Comparison of ENCODE assay signal across 11 cellular contexts in genomic region chr3:42503251-42503924, GRCh38. TPM values are rescaled to one million over a fixed set of nuclear protein-coding genes. Genes with fewer than 3 reads are reported as not detected.
A peak's percentile ranks its signal among the peaks of the same experiment; 100 is the strongest.
DNase-seq lines count a peak whose midpoint lies in the region; ATAC-seq and TF ChIP-seq lines count a peak whose summit lies in the region.
"Had no signal": no experiment of that assay in that cellular context is flagged by ENCODE, and none has a peak within 500 bp of the region (broad histone marks: within the 10 kb centered on the region; RNA-seq: fewer than 3 reads in every experiment).

No MANE protein-coding gene starts in this region.

- peak overlapping the region; percentile 62 to 95 (median 85) for H3K27ac Mint-ChIP-seq in naive thymus-derived CD4-positive, alpha-beta T cell

- no peak overlapping the region for H3K27ac ChIP-seq in heart right ventricle
- peak overlapping the region; percentile 93 for H3K27ac ChIP-seq in colonic mucosa
- H3K27ac ChIP-seq in naive thymus-derived CD4-positive, alpha-beta T cell (ENCODE audit: low read depth, low read length) = peak overlapping the region; percentile 79
- H3K27ac ChIP-seq in vagina = peak overlapping the region; percentile 31
- H3K27ac ChIP-seq: thoracic aorta had no signal

- CTCF ChIA-PET in naive thymus-derived CD4-positive, alpha-beta T cell (lab: Charles Lee) = interaction anchor here (1.0 to 3.4 kb wide), 8 partner anchors 16 to 115 kb away, joined by 3 to 108 read pairs (median 6); no protein-coding TSS in a partner anchor

- H3K9me3 Mint-ChIP-seq in naive thymus-derived CD4-positive, alpha-beta T cell = no peaks in the 10 kb centered on the region

- H3K4me3 Mint-ChIP-seq in naive thymus-derived CD4-positive, alpha-beta T cell = peak overlapping the region; percentile 81 to 98 (median 94)

- TF ChIP-seq CTCF in heart right ventricle (IDR thresholded peaks at IDR 0.05) (no peak), colonic mucosa (IDR thresholded peaks at IDR 0.05) (no peak), vagina (IDR thresholded peaks at IDR 0.05) (no peak)

- H3K27me3 Mint-ChIP-seq in naive thymus-derived CD4-positive, alpha-beta T cell = peaks cover 12 to 43% (median 16%) of the 10 kb centered on the region in 5 donors

- H3K4me1 ChIP-seq in heart right ventricle = peaks cover 8 to 30% (median 20%) of the 10 kb centered on the region in 9 donors
- peaks cover 9% of the 10 kb centered on the region for H3K4me1 ChIP-seq in colonic mucosa
- H3K4me1 ChIP-seq in naive thymus-derived CD4-positive, alpha-beta T cell (ENCODE audit: control insufficient read depth in 2 of 2, insufficient read depth in 2 of 2, low read length in 2 of 2) = peaks cover 0 to 46% of the 10 kb centered on the region in 2 donors
- H3K4me1 ChIP-seq in vagina = peaks cover 21% of the 10 kb centered on the region

- H3K4me1 Mint-ChIP-seq in naive thymus-derived CD4-positive, alpha-beta T cell = peaks cover 36 to 70% (median 52%) of the 10 kb centered on the region in 7 donors

- POLR2A ChIA-PET in naive thymus-derived CD4-positive, alpha-beta T cell (lab: Charles Lee) = interaction anchor here (1.6 to 5.1 kb wide), 5 partner anchors 9 to 53 kb away, joined by 4 to 82 read pairs (median 26); no protein-coding TSS in a partner anchor

- 71 to 74% methylated on average over 4 of the region's 4 CpGs for WGBS in heart right ventricle, 2 donors

- intact Hi-C loops in heart right ventricle (cut with DNase I) = loop anchor here in 7 of 10 donors (5.0 kb wide), 2 partner anchors 34 to 44 kb away; no protein-coding TSS in a partner anchor
- intact Hi-C loops in left ventricle myocardium superior (cut with micrococcal nuclease) = no loop called here
- intact Hi-C loops in colonic mucosa (cut with DNase I) = no loop called here
- intact Hi-C loops in naive thymus-derived CD4-positive, alpha-beta T cell (cut with micrococcal nuclease) = loop anchor here (2.0 to 10.0 kb wide), 7 partner anchors 15 to 489 kb away; partner anchors contain the start of gene ZBTB47 (in 1 of the 2)
- intact Hi-C loops in vagina (cut with DNase I) = no loop called here

- H3K27me3 ChIP-seq in heart right ventricle (peaks cover 0 to 48% (median 38%) of the 10 kb centered on the region in 7 donors), colonic mucosa (peaks cover 26% of the 10 kb centered on the region), vagina (no peaks in the 10 kb centered on the region)
- peaks cover 0 to 5% of the 10 kb centered on the region in 2 donors for H3K27me3 ChIP-seq in naive thymus-derived CD4-positive, alpha-beta T cell (ENCODE audit: control insufficient read depth in 2 of 2, insufficient read depth in 2 of 2, low read length in 2 of 2)

- H3K4me3 ChIP-seq in heart right ventricle = peak overlapping the region in 8 of 10 donors; percentile 35 to 62 (median 53)
- H3K4me3 ChIP-seq in colonic mucosa = peak overlapping the region; percentile 54
- peak overlapping the region; percentile 70 for H3K4me3 ChIP-seq in naive thymus-derived CD4-positive, alpha-beta T cell (ENCODE audit: low read length)
- peak overlapping the region; percentile 45 to 47 for H3K4me3 ChIP-seq in vagina

- DNase-seq in heart right ventricle = peak in 1 of 2 donors; percentile 1
- no peak for DNase-seq in left ventricle myocardium superior
- peak; percentile 40 for DNase-seq in colonic mucosa
- DNase-seq in naive thymus-derived CD4-positive, alpha-beta T cell = peak in 2 of 9 donors; percentile 18 to 26
- DNase-seq in vagina (ENCODE audit: extremely low spot score in 2 of 2) = no peak
- no peak for DNase-seq in OCI-M2 (lab: John Stamatoyannopoulos, UW; ENCODE audit: unreplicated experiment)
- DNase-seq: NCI-H748 treated with DMSO at 0.1 percent for 48 hours, retina had no signal

- TF ChIP-seq POLR2A in vagina (IDR thresholded peaks at IDR 0.05) = no peak

- ATAC-seq in heart right ventricle = no peak
- no peak for ATAC-seq in left ventricle myocardium superior
- no peak for ATAC-seq in naive thymus-derived CD4-positive, alpha-beta T cell
- ATAC-seq in GM21737 (IDR thresholded peaks at IDR 0.05; ENCODE audit: unreplicated experiment) = no peak
- ATAC-seq in GM19455 (IDR thresholded peaks at IDR 0.05; ENCODE audit: unreplicated experiment) = no peak

- H3K36me3 Mint-ChIP-seq in naive thymus-derived CD4-positive, alpha-beta T cell = no peaks in the 10 kb centered on the region

- peak overlapping the region; percentile 59 to 95 for H3K9ac ChIP-seq in colonic mucosa (ENCODE audit: low read depth in 2 of 2, low read length in 2 of 2)

- H3K36me3 ChIP-seq in heart right ventricle (no peaks in the 10 kb centered on the region), colonic mucosa (no peaks in the 10 kb centered on the region), vagina (no peaks in the 10 kb centered on the region)
- H3K36me3 ChIP-seq in naive thymus-derived CD4-positive, alpha-beta T cell (ENCODE audit: control insufficient read depth in 2 of 3, insufficient read depth in 3 of 3, low read length in 3 of 3) = no peaks in the 10 kb centered on the region
- H3K36me3 ChIP-seq: thoracic aorta had no signal

- no peaks in the 10 kb centered on the region for H3K9me3 ChIP-seq in heart right ventricle
- no peaks in the 10 kb centered on the region for H3K9me3 ChIP-seq in colonic mucosa
- H3K9me3 ChIP-seq in naive thymus-derived CD4-positive, alpha-beta T cell (ENCODE audit: control insufficient read depth in 2 of 3, low read length in 3 of 3) = no peaks in the 10 kb centered on the region
- H3K9me3 ChIP-seq in vagina = no peaks in the 10 kb centered on the region
- H3K9me3 ChIP-seq: thoracic aorta had no signal

RNA-seq across cellular contexts. Expression of gene VIPR1, which starts 0.9 kb away (rescaled TPM):
- total RNA-seq in heart right ventricle (1 to 10 TPM in 7 of 10 donors, under 1 TPM in 3; 0.76 to 7.3 (median 1.5) TPM), left ventricle myocardium superior (2.2 TPM), colonic mucosa (10 to 100 TPM; 74.2 to 98.0 TPM), vagina (9.3 TPM)
- polyA plus RNA-seq in heart right ventricle = 1 to 10 TPM; 3.9 to 8.3 TPM
- total RNA-seq in naive thymus-derived CD4-positive, alpha-beta T cell = 100 to 1,000 TPM in 2 of 5 experiments, 10 to 100 TPM in 2, 1 to 10 TPM in 1; 8.0 to 133 (median 70.5) TPM
- 10 to 100 TPM; 30.5 to 44.8 TPM for polyA plus RNA-seq in naive thymus-derived CD4-positive, alpha-beta T cell

Comparison
In these comparisons a context has a peak if more than half of its experiments do, and no peak if none do; other contexts are left out.
1. intact Hi-C loops: an anchor here in heart right ventricle (5.0 kb wide) and naive thymus-derived CD4-positive, alpha-beta T cell (2.0 to 10.0 kb wide); none called in left ventricle myocardium superior, colonic mucosa and vagina.
2. H3K27ac ChIP-seq: peak in colonic mucosa (single experiment), naive thymus-derived CD4-positive, alpha-beta T cell (single experiment) and vagina (single experiment); none in heart right ventricle (0 of 10).
3. Peak in every context shown above with its lines, with median percentiles within 50 percentile points of each other: H3K4me3 ChIP-seq.